Comparison of ENCODE assay signal across 16 cellular contexts in genomic region chr1:64494659-64495058, GRCh38.
"Had no signal": no experiment of that assay in that cellular context is flagged by ENCODE, and none has a peak within 500 bp of the region (broad histone marks: within the 10 kb centered on the region; RNA-seq: fewer than 3 reads in every experiment).

No MANE protein-coding gene starts in this region.

- H3K27me3 ChIP-seq: body of pancreas, right lobe of liver, spleen, thyroid gland had no signal

- DNase-seq: activated CD4-positive, alpha-beta T cell treated with anti-CD3 and anti-CD28 coated beads, Interleukin-2, amount 10 ng/mL, durations not matched to agents 7 days and 5 days; activated CD4-positive, CD25-positive, alpha-beta regulatory T cell; activated naive CD4-positive, alpha-beta T cell treated with anti-CD3 and anti-CD28 coated beads for 36 hours; activated T-cell treated with anti-CD3 and anti-CD28 coated beads for 4 hours; amniotic stem cell; body of pancreas; central memory CD4-positive, alpha-beta T cell; effector CD4-positive, alpha-beta T cell; foreskin fibroblast; left cardiac atrium; lower lobe of right lung; right lobe of liver; spleen; thyroid gland had no signal

- H3K9me3 ChIP-seq: body of pancreas, lower lobe of right lung, right lobe of liver, spleen, thyroid gland had no signal

- H3K36me3 ChIP-seq: lower lobe of right lung, right lobe of liver, spleen, thyroid gland had no signal

- ATAC-seq: activated T-helper 17 cell treated with anti-CD3 and anti-CD28 coated beads, Interleukin-2, amount 50 U/mL, for 72 hours; body of pancreas; left cardiac atrium; lower lobe of right lung had no signal

- H3K27ac ChIP-seq: body of pancreas, coronary artery, lower lobe of right lung, right lobe of liver, spleen, thyroid gland had no signal

- H3K4me3 ChIP-seq: body of pancreas, coronary artery, lower lobe of right lung, right lobe of liver, spleen, thyroid gland had no signal
